In genomic region chr6:107965746-107966145, GRCh38 we compare ENCODE assay signal across 19 cellular contexts. TPM values are rescaled to one million over a fixed set of nuclear protein-coding genes. Genes with fewer than 3 reads are reported as not detected.
A peak's percentile ranks its signal among the peaks of the same experiment; 100 is the strongest.
DNase-seq lines count a peak whose midpoint lies in the region; ATAC-seq and TF ChIP-seq lines count a peak whose summit lies in the region.
"Had no signal": no experiment of that assay in that cellular context is flagged by ENCODE, and none has a peak within 500 bp of the region (broad histone marks: within the 10 kb centered on the region; RNA-seq: fewer than 3 reads in every experiment).

No MANE protein-coding gene starts in this region.

- H3K9me3 Mint-ChIP-seq in mesothelial cell of epicardium: no peaks in the 10 kb centered on the region

- TF ChIP-seq CTCF in epithelial cell of proximal tubule (conservative IDR thresholded peaks at IDR 0.05; ENCODE audit: low read depth, low read length): no peak
- no peak for TF ChIP-seq CTCF in mesothelial cell of epicardium (IDR thresholded peaks at IDR 0.05; ENCODE audit: unreplicated experiment)

- no peak overlapping the region for H3K4me3 Mint-ChIP-seq in mesothelial cell of epicardium
- H3K4me3 Mint-ChIP-seq: activated CD4-positive, alpha-beta T cell treated with anti-CD3 and anti-CD28 coated beads for 36 hours had no signal

- no peak for ATAC-seq in GM21529 (IDR thresholded peaks at IDR 0.05; ENCODE audit: unreplicated experiment)
- ATAC-seq: GM12878 had no signal

- H3K4me3 ChIP-seq in epithelial cell of proximal tubule (ENCODE audit: low read depth, low read length): no peak overlapping the region
- H3K4me3 ChIP-seq: adrenal gland, GM12878, ovary, vagina had no signal

- peaks cover 24% of the 10 kb centered on the region for H3K4me1 Mint-ChIP-seq in mesothelial cell of epicardium

- H3K27me3 Mint-ChIP-seq in mesothelial cell of epicardium (ENCODE audit: low read depth): no peaks in the 10 kb centered on the region
- H3K27me3 Mint-ChIP-seq: activated CD4-positive, alpha-beta T cell treated with anti-CD3 and anti-CD28 coated beads for 36 hours had no signal

- intact Hi-C loops in posterior cingulate gyrus (cut with DNase I): no loop called here

- no peaks in the 10 kb centered on the region for H3K36me3 Mint-ChIP-seq in mesothelial cell of epicardium

- DNase-seq in GM03348 (ENCODE audit: low spot score) (peak; percentile 27), RPMI7951 (ENCODE audit: low read depth) (peak; percentile 89), epithelial cell of proximal tubule (ENCODE audit: low read depth) (peak; percentile 26), mesothelial cell of epicardium (ENCODE audit: low spot score in 2 of 2, unreplicated experiment in 2 of 2) (no peak), posterior cingulate gyrus (no peak), NCI-H748 (lab: John Stamatoyannopoulos, UW; ENCODE audit: unreplicated experiment) (no peak)
- no peak for DNase-seq in activated CD8-positive, alpha-beta memory T cell treated with anti-CD3 and anti-CD28 coated beads for 24 hours
- DNase-seq: activated CD4-positive, alpha-beta T cell treated with anti-CD3 and anti-CD28 coated beads for 36 hours; AML-193; effector CD8-positive, alpha-beta T cell; NCI-H1436 treated with DMSO at 0.1 percent for 48 hours; NCI-H2171; NCI-H82; ovary; stimulated activated CD4-positive, alpha-beta T cell treated with anti-CD3 and anti-CD28 coated beads, Interleukin-4, amount 100 ng/mL, for 1 hour had no signal

- peak overlapping the region; percentile 98 for H3K27ac Mint-ChIP-seq in mesothelial cell of epicardium

RNA-seq across cellular contexts. Expression of gene SEC63, which starts 7.7 kb away (rescaled TPM):
- 9.6 and 19.8 TPM in 2 replicates for total RNA-seq in RPMI7951 (2014; rRNA removed; shearing (Covaris generic))
- 5.4 and 5.6 TPM in 2 replicates for total RNA-seq in epithelial cell of proximal tubule
- 154 to 158 TPM (median 154 TPM) in 3 replicates for total RNA-seq in mesothelial cell of epicardium

Comparison
In these comparisons a context has a peak if more than half of its experiments do, and no peak if none do; other contexts are left out.
1. DNase-seq: peak in GM03348 (single experiment), RPMI7951 (single experiment) and epithelial cell of proximal tubule (single experiment); none in mesothelial cell of epicardium (0 of 2), posterior cingulate gyrus (0 of 10), activated CD8-positive, alpha-beta memory T cell treated with anti-CD3 and anti-CD28 coated beads for 24 hours (single experiment) and NCI-H748 (single experiment).